ENCODE assay signal across 8 cellular contexts in the genomic region with DNA sequence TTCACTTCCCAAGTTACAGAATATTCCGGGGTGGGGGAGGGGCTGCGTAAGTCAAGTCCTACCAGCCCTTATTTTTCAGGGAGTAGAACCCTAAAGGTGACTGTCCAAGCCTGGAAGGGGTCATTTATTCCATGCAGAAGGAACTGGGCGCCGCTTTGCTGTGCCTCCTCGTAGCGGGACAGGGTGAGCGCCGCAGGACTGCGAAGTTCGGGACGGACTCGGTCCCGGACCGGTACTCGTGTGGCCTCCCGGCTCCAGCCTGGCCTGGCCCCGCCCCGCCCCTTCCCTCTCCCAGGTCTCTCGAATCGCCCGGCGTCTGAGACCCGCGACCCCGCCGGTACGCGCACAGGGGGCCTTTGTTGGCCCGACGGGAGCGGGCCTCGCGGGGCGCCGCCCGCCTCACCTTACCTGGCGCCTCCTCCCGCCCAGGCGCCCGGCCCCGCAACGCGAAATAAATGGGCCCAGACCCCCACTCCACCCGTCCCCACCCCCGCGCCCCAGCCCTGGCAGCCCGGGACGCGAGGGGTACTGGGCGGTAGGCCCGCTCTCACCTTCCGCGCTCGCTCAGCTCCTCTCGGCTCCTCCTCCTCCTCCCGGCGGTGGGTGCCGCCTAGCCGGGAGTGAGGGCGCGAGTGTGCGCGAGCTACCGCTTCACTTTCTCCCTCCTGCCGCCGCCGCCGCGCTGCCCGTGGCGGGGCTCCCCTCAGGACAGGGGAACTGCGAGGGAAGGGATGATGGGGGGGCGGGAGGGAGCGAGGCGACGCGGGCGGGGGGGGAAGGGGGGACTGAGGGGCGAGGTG. TPM values are rescaled to one million over a fixed set of nuclear protein-coding genes. Genes with fewer than 3 reads are reported as not detected.
DNase-seq lines count a peak whose midpoint lies in the region; ATAC-seq and TF ChIP-seq lines count a peak whose summit lies in the region.

No MANE protein-coding gene starts in this region.

- H3K9me3 ChIP-seq in fibroblast of lung (ENCODE audit: control insufficient read depth, insufficient read depth, low read depth, low read length) (no peaks in the 10 kb centered on the region), stomach smooth muscle (ENCODE audit: control insufficient read depth in 2 of 2, low read length in 2 of 2) (no peaks in the 10 kb centered on the region)

- peak overlapping the region; percentile 74 for H3K4me3 Mint-ChIP-seq in natural killer cell treated with Interleukin-12 subunit alpha and Interleukin-12 subunit beta and Interleukin-15 and Interleukin-18, amount 100 ng/mL, for 72 hours

- peak; percentile 63 for DNase-seq in Daoy (ENCODE audit: low read depth)
- DNase-seq in H7: peak; percentile 86
- DNase-seq in NCI-H2227 (lab: John Stamatoyannopoulos, UW; ENCODE audit: unreplicated experiment): peak; percentile 71
- DNase-seq in activated T-helper 1 cell treated with Interleukin-2 at 50 U/mL for 16 hours (ENCODE audit: low read depth): peak; percentile 17
- peak; percentile 15 to 40 for DNase-seq in fibroblast of lung (ENCODE audit: low read depth in 2 of 2)
- no peak for DNase-seq in natural killer cell treated with Interleukin-12 subunit alpha and Interleukin-12 subunit beta and Interleukin-15 and Interleukin-18, amount 100 ng/mL, for 72 hours (ENCODE audit: low spot score)
- no peak for DNase-seq in A172 (ENCODE audit: low spot score)

- peak overlapping the region; percentile 19 for H2AFZ ChIP-seq in fibroblast of lung (ENCODE audit: low read length)

- H3K36me3 Mint-ChIP-seq in natural killer cell treated with Interleukin-12 subunit alpha and Interleukin-12 subunit beta and Interleukin-15 and Interleukin-18, amount 100 ng/mL, for 72 hours: no peaks in the 10 kb centered on the region

- no peaks in the 10 kb centered on the region for H3K27me3 ChIP-seq in H7 (ENCODE audit: control insufficient read depth, insufficient read depth, low read length)
- H3K27me3 ChIP-seq in fibroblast of lung (ENCODE audit: control insufficient read depth, insufficient read depth, low read length): peaks cover 14% of the 10 kb centered on the region
- no peaks in the 10 kb centered on the region for H3K27me3 ChIP-seq in stomach smooth muscle (ENCODE audit: control insufficient read depth in 1 of 2, insufficient read depth in 2 of 2, low read length in 2 of 2)

- H3K9ac ChIP-seq in fibroblast of lung (ENCODE audit: insufficient read depth, low read length) (peak overlapping the region; percentile 32), stomach smooth muscle (ENCODE audit: low read length in 2 of 2) (peak overlapping the region; percentile 52 to 71)

- peak; percentile 72 to 76 for ATAC-seq in natural killer cell treated with Interleukin-12 subunit alpha and Interleukin-12 subunit beta and Interleukin-15 and Interleukin-18, amount 100 ng/mL, for 72 hours

- H3K36me3 ChIP-seq in H7 (replicated peaks; ENCODE audit: control insufficient read depth, insufficient read depth, low read length) (no peaks in the 10 kb centered on the region), fibroblast of lung (ENCODE audit: control insufficient read depth, insufficient read depth, low read length) (no peaks in the 10 kb centered on the region), stomach smooth muscle (ENCODE audit: control insufficient read depth in 2 of 2, insufficient read depth in 2 of 2, low read length in 2 of 2) (no peaks in the 10 kb centered on the region)

- H3K4me2 ChIP-seq in fibroblast of lung (ENCODE audit: extremely low read depth, insufficient read depth, low read length): peak overlapping the region; percentile 78

- no peaks in the 10 kb centered on the region for H4K20me1 ChIP-seq in fibroblast of lung (ENCODE audit: control insufficient read depth, extremely low read depth, insufficient read depth, low read length)

- no peak overlapping the region for H3K27ac ChIP-seq in fibroblast of lung (ENCODE audit: insufficient read depth, low read length)
- no peak overlapping the region for H3K27ac ChIP-seq in stomach smooth muscle (ENCODE audit: low read length)

- peaks cover 12 to 25% of the 10 kb centered on the region in 2 donors for H3K4me1 Mint-ChIP-seq in natural killer cell treated with Interleukin-12 subunit alpha and Interleukin-12 subunit beta and Interleukin-15 and Interleukin-18, amount 100 ng/mL, for 72 hours (ENCODE audit: low read depth in 2 of 2)

- H3K4me3 ChIP-seq in H7 (ENCODE audit: insufficient read depth, low read depth, low read length) (peak overlapping the region; percentile 74), fibroblast of lung (replicated peaks in 1 of 4; ENCODE audit: control extremely low read depth in 1 of 4, insufficient read depth in 1 of 4, low read depth in 3 of 4, low read length in 4 of 4) (peak overlapping the region; percentile 41 to 68 (median 52)), stomach smooth muscle (ENCODE audit: low read length in 2 of 2) (peak overlapping the region; percentile 57 to 75)

- no peak overlapping the region for H3K27ac Mint-ChIP-seq in natural killer cell treated with Interleukin-12 subunit alpha and Interleukin-12 subunit beta and Interleukin-15 and Interleukin-18, amount 100 ng/mL, for 72 hours

- no peaks in the 10 kb centered on the region for H3K9me3 Mint-ChIP-seq in natural killer cell treated with Interleukin-12 subunit alpha and Interleukin-12 subunit beta and Interleukin-15 and Interleukin-18, amount 100 ng/mL, for 72 hours

- no peak for TF ChIP-seq CTCF in fibroblast of lung (conservative IDR thresholded peaks at IDR 0.05 in 1 of 2, IDR thresholded peaks at IDR 0.05 in 1 of 2; ENCODE audit: low read depth in 1 of 2, low read length in 2 of 2)

- H3K4me1 ChIP-seq in fibroblast of lung (ENCODE audit: control insufficient read depth, extremely low read depth, insufficient read depth, low read length): no peaks in the 10 kb centered on the region
- no peaks in the 10 kb centered on the region for H3K4me1 ChIP-seq in stomach smooth muscle (ENCODE audit: control insufficient read depth, insufficient read depth, low read length)

- no peaks in the 10 kb centered on the region for H3K79me2 ChIP-seq in fibroblast of lung (ENCODE audit: control insufficient read depth, insufficient read depth, low read length)

- peaks cover 7 to 32% of the 10 kb centered on the region in 2 donors for H3K27me3 Mint-ChIP-seq in natural killer cell treated with Interleukin-12 subunit alpha and Interleukin-12 subunit beta and Interleukin-15 and Interleukin-18, amount 100 ng/mL, for 72 hours

RNA-seq across cellular contexts. Expression of a gene that starts 0.7 kb away (rescaled TPM):
- total RNA-seq in Daoy (2014; rRNA removed; shearing (Covaris generic)): 21.9 and 56.0 TPM in 2 replicates
- 126 and 158 TPM in 2 replicates for total RNA-seq in H7 (2014; rRNA removed; shearing (Covaris generic))
- 25.9 and 37.7 TPM in 2 replicates for total RNA-seq in fibroblast of lung
- polyA plus RNA-seq in fibroblast of lung: 34.6 and 67.6 TPM in 2 replicates
- 19.6 and 49.2 TPM in 2 replicates for polyA plus RNA-seq in fibroblast of lung (2012)
- 63.3 and 102 TPM in 2 replicates for polyA minus RNA-seq in fibroblast of lung (ENCODE audit: low replicate concordance)
- total RNA-seq in natural killer cell treated with Interleukin-12 subunit alpha and Interleukin-12 subunit beta and Interleukin-15 and Interleukin-18, amount 100 ng/mL, for 72 hours: 10 to 100 TPM; 24.1 to 46.5 TPM
- 59.8 and 60.4 TPM in 2 replicates for total RNA-seq in A172 (2014; rRNA removed; shearing (Covaris generic))

Comparison
In these comparisons a context has a peak if more than half of its experiments do, and no peak if none do; other contexts are left out.
1. DNase-seq: peak in Daoy (single experiment), H7 (single experiment), NCI-H2227 (single experiment), activated T-helper 1 cell treated with Interleukin-2 at 50 U/mL for 16 hours (single experiment) and fibroblast of lung (2 of 2); none in natural killer cell treated with Interleukin-12 subunit alpha and Interleukin-12 subunit beta and Interleukin-15 and Interleukin-18, amount 100 ng/mL, for 72 hours (single experiment) and A172 (single experiment).
2. Peak in every context shown above with its lines, with median percentiles within 50 percentile points of each other: H3K4me3 ChIP-seq.